Comparison of ENCODE assay signal across 9 cellular contexts in the genomic region with DNA sequence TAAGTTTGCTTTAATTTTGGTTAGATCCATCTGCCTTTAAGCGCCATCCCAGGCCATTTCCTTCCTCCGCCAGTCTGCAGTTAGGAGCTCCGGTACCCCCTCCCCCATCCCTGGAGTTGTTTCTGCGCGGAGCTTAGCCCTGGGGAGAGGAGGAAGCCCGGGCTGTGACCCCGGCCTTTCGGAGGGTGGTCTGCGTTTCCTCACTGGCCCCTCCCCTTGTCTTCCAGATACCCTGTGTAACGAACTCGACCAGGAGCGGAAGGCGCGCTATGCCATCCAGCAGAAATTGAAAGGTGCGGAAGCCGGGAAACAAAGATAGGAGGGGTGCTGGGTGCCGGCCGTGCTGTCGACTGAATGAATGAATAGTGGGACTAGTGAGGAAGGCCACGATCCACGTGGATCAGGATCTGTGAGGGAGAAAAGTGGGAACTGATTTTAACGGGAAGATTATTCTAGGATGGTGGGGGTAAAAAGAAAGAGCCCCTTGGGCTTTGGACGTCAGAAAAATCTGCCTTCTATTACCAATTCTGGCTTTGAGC. TPM values are rescaled to one million over a fixed set of nuclear protein-coding genes. Genes with fewer than 3 reads are reported as not detected.
DNase-seq lines count a peak whose midpoint lies in the region; ATAC-seq and TF ChIP-seq lines count a peak whose summit lies in the region.
"Had no signal": no experiment of that assay in that cellular context is flagged by ENCODE, and none has a peak within 500 bp of the region (broad histone marks: within the 10 kb centered on the region; RNA-seq: fewer than 3 reads in every experiment).

No MANE protein-coding gene starts in this region.

- no peak overlapping the region for H3K4me3 ChIP-seq in PC-3 (ENCODE audit: low read length)

- ATAC-seq in PC-3, result no peak

- H3K27ac ChIP-seq in PC-3 (ENCODE audit: low read length), result no peak overlapping the region
- H3K27ac ChIP-seq: 22Rv1 had no signal

- H3K27me3 Mint-ChIP-seq in endothelial cell (ENCODE audit: unreplicated experiment), result peaks cover 20% of the 10 kb centered on the region

- peak overlapping the region; percentile 90; the same call in 1 of the 2 replicates for H3K4me2 ChIP-seq in PC-3 (ENCODE audit: low read length)

- in situ Hi-C loops in GM13977 (cut with MboI; ENCODE audit: low pct_unique_long_range_greater_than_20kb, low sequenced_read_pairs, unreplicated experiment), result loop anchor here (10.0 kb wide), 2 partner anchors 368 to 888 kb away; no protein-coding TSS in a partner anchor

- H3F3A ChIP-seq in PC-3 (ENCODE audit: low read length, unreplicated experiment), result no peaks in the 10 kb centered on the region

- H3K36me3 Mint-ChIP-seq in endothelial cell (ENCODE audit: low read depth, unreplicated experiment), result no peaks in the 10 kb centered on the region

- intact Hi-C loops in PC-3 (cut with micrococcal nuclease), result loop anchor here (1.0 to 10.0 kb wide), 3 partner anchors 138 to 376 kb away; no protein-coding TSS in a partner anchor
- intact Hi-C loops in posterior vena cava (cut with DNase I), result loop anchor here in 1 of 2 donors (10.0 kb wide), 1 partner anchor 338 kb away; no protein-coding TSS in a partner anchor

- H3K4me1 ChIP-seq in PC-3 (ENCODE audit: insufficient read depth, low read length), result no peaks in the 10 kb centered on the region; the same call in 1 of the 2 replicates

- H3K27me3 ChIP-seq in PC-3 (ENCODE audit: low read length), result peaks cover 16% of the 10 kb centered on the region

- H3K9me3 Mint-ChIP-seq in endothelial cell (ENCODE audit: unreplicated experiment), result no peaks in the 10 kb centered on the region

- H3K27ac Mint-ChIP-seq in endothelial cell (ENCODE audit: unreplicated experiment), result no peak overlapping the region

- no peak overlapping the region for H2AFZ ChIP-seq in PC-3 (ENCODE audit: low read length)

- POLR2A ChIA-PET in PC-3 (lab: Charles Lee; ENCODE audit: unreplicated experiment), result no interaction called here

- H3K9me3 ChIP-seq in PC-3 (ENCODE audit: low read length), result no peaks in the 10 kb centered on the region

- CTCF ChIA-PET in PC-3 (lab: Charles Lee), result no interaction called here

- no peaks in the 10 kb centered on the region for H3K36me3 ChIP-seq in PC-3 (ENCODE audit: low read depth, low read length)

- peaks cover 35% of the 10 kb centered on the region for H3K4me1 Mint-ChIP-seq in endothelial cell (ENCODE audit: unreplicated experiment)

- no peaks in the 10 kb centered on the region for H3K79me2 ChIP-seq in PC-3 (ENCODE audit: low read length)

- no peak overlapping the region for H3K9ac ChIP-seq in PC-3 (ENCODE audit: low read length)

- no TSS peak for BruUV-seq in PC-3 (replicated peaks; lab: Mats Ljungman, UMichigan)

- H4K20me1 ChIP-seq in PC-3 (ENCODE audit: low read length), result no peaks in the 10 kb centered on the region

- DNase-seq in DMS53 (lab: John Stamatoyannopoulos, UW) (peak; percentile 43), DMS53 treated with DMSO at 0.1 percent for 48 hours (lab: John Stamatoyannopoulos, UW; ENCODE audit: unreplicated experiment) (no peak), PC-3 (no peak), endothelial cell (ENCODE audit: low spot score) (peak; percentile 56), posterior vena cava (ENCODE audit: low spot score) (peak; percentile 75), NCI-H2171 treated with DMSO at 0.1 percent for 48 hours (lab: John Stamatoyannopoulos, UW) (no peak), GM13977 (ENCODE audit: low spot score) (no peak), LoVo (ENCODE audit: low spot score) (no peak)

- H3K4me3 Mint-ChIP-seq in endothelial cell (ENCODE audit: unreplicated experiment), result peak overlapping the region; percentile 61

- TF ChIP-seq CTCF in PC-3 (conservative IDR thresholded peaks at IDR 0.05; ENCODE audit: low read depth, low read length) (no peak), endothelial cell (IDR thresholded peaks at IDR 0.05; ENCODE audit: unreplicated experiment) (no peak), GM13977 (IDR thresholded peaks at IDR 0.05; ENCODE audit: extremely low read depth, insufficient read depth, missing control alignments) (no peak)

- no peaks in the 10 kb centered on the region for H3K9me2 ChIP-seq in PC-3 (replicated peaks; ENCODE audit: low read length)

RNA-seq across cellular contexts. Expression of a gene that starts 6.8 kb away (rescaled TPM):
- total RNA-seq in PC-3 (2014; rRNA removed) (not detected in 2 replicates), endothelial cell (ENCODE audit: unreplicated experiment) (not detected), posterior vena cava (not detected)

RNA-seq across cellular contexts. Expression of a gene that starts 7.7 kb away (rescaled TPM):
- total RNA-seq in PC-3 (2014; rRNA removed) (0.11 and 0.35 TPM in 2 replicates), endothelial cell (ENCODE audit: unreplicated experiment) (0.21 TPM), posterior vena cava (under 1 TPM; 0.51 to 0.76 TPM)

Comparison
In these comparisons a context has a peak if more than half of its experiments do, and no peak if none do; other contexts are left out.
1. DNase-seq: peak in DMS53 (single experiment), endothelial cell (single experiment) and posterior vena cava (single experiment); none in DMS53 treated with DMSO at 0.1 percent for 48 hours (single experiment), PC-3 (single experiment), NCI-H2171 treated with DMSO at 0.1 percent for 48 hours (single experiment), GM13977 (single experiment) and LoVo (single experiment).